In the genomic region with DNA sequence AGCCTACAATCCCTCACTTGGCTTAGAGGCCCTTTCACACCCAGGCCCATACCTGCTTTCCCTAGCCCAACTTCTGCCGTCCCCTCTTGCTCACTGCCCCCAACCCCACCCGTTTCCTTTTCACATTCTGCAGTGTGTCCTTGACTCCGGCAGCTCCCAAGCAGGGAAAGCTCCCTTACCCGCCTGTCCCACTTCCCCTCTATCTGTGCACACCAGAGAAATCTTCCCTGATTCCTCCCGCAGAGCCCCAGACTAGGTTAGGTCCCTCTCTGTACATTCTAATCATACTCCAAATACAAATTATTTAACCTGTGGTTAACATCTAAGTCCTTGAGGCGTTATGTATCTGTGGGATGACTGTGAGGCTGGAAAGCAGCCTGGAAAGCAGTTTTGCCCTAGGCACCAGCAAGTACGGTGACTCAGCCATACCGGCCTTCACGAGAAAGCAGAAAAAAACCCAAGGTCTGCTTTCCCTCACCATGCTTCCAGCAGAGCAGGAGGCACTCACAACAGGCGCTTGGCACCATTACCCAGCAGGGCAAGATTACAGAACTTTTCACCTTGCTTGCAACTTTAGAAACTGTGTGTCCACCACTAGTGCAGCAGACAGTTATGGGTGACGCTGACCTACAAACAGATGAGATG, we compare ENCODE assay signal across 8 cellular contexts. TPM values are rescaled to one million over a fixed set of nuclear protein-coding genes. Genes with fewer than 3 reads are reported as not detected.
DNase-seq lines count a peak whose midpoint lies in the region; ATAC-seq, FAIRE-seq and TF ChIP-seq lines count a peak whose summit lies in the region.
"Had no signal": no experiment of that assay in that cellular context is flagged by ENCODE, and none has a peak within 500 bp of the region (broad histone marks: within the 10 kb centered on the region; RNA-seq: fewer than 3 reads in every experiment).

No MANE protein-coding gene starts in this region.

- H3K4me3 ChIP-seq in gastroesophageal sphincter = no peak overlapping the region
- no peak overlapping the region for H3K4me3 ChIP-seq in HAP-1

- H3K27ac ChIP-seq in gastroesophageal sphincter = peak overlapping the region; percentile 35 to 84 (median 74)

- H3K9me3 ChIP-seq in gastroesophageal sphincter = no peaks in the 10 kb centered on the region
- H3K9me3 ChIP-seq in HAP-1 = no peaks in the 10 kb centered on the region

- DNase-seq in H54 (ENCODE audit: insufficient read length, low spot score) (peak; percentile 75), T1000 (lab: John Stamatoyannopoulos, UW) (peak; percentile 89), HAP-1 (ENCODE audit: low spot score in 2 of 2) (no peak)
- DNase-seq: NCI-H1436 had no signal

- no peaks in the 10 kb centered on the region for H3K9me3 Mint-ChIP-seq in stimulated activated memory B cell treated with anti-CD40 and anti-IgM and Interleukin-4, amounts not matched to agents 10 μg/mL and 1 μg/mL and 100 μg/mL, for 72 hours

- H3K27me3 Mint-ChIP-seq in stimulated activated memory B cell treated with anti-CD40 and anti-IgM and Interleukin-4, amounts not matched to agents 10 μg/mL and 1 μg/mL and 100 μg/mL, for 72 hours = no peaks in the 10 kb centered on the region

- H3K36me3 Mint-ChIP-seq in stimulated activated memory B cell treated with anti-CD40 and anti-IgM and Interleukin-4, amounts not matched to agents 10 μg/mL and 1 μg/mL and 100 μg/mL, for 72 hours = peaks cover 30% of the 10 kb centered on the region

- FAIRE-seq in H54 (lab: Jason Lieb, UNC) = peak; percentile 98

- TF ChIP-seq POLR2A in H54 (IDR thresholded peaks at IDR 0.05; ENCODE audit: low read depth, low read length) = no peak
- TF ChIP-seq POLR2A in gastroesophageal sphincter (IDR thresholded peaks at IDR 0.05) = no peak

- peaks cover 21 to 60% (median 21%) of the 10 kb centered on the region in 3 donors for H3K4me1 ChIP-seq in gastroesophageal sphincter
- H3K4me1 ChIP-seq in HAP-1 = peaks cover 8% of the 10 kb centered on the region

- 36 to 37% methylated on average over 3 to 11 of the region's 11 CpGs for WGBS in gastroesophageal sphincter (ENCODE audit: low coverage in 1 of 2), 2 donors

- peaks cover 78% of the 10 kb centered on the region for H3K4me1 Mint-ChIP-seq in stimulated activated memory B cell treated with anti-CD40 and anti-IgM and Interleukin-4, amounts not matched to agents 10 μg/mL and 1 μg/mL and 100 μg/mL, for 72 hours

- ATAC-seq in gastroesophageal sphincter (peak; percentile 83), GM19467 (IDR thresholded peaks at IDR 0.05; ENCODE audit: unreplicated experiment) (no peak), GM21528 (IDR thresholded peaks at IDR 0.05; ENCODE audit: low FRiP score, unreplicated experiment) (no peak)
- ATAC-seq in stimulated activated memory B cell treated with anti-CD40 and anti-IgM and Interleukin-4, amounts not matched to agents 10 μg/mL and 1 μg/mL and 100 μg/mL, for 72 hours = no peak

- H3K36me3 ChIP-seq in gastroesophageal sphincter = no peaks in the 10 kb centered on the region
- no peaks in the 10 kb centered on the region for H3K36me3 ChIP-seq in HAP-1 (replicated peaks)

- H3K27ac Mint-ChIP-seq in stimulated activated memory B cell treated with anti-CD40 and anti-IgM and Interleukin-4, amounts not matched to agents 10 μg/mL and 1 μg/mL and 100 μg/mL, for 72 hours = peak overlapping the region; percentile 72

- in situ Hi-C loops in HAP-1 (cut with MboI; ENCODE audit: low sequenced_read_pairs) = no loop called here

- no peak overlapping the region for H3K4me3 Mint-ChIP-seq in stimulated activated memory B cell treated with anti-CD40 and anti-IgM and Interleukin-4, amounts not matched to agents 10 μg/mL and 1 μg/mL and 100 μg/mL, for 72 hours

- no peak for TF ChIP-seq EP300 in gastroesophageal sphincter (IDR thresholded peaks at IDR 0.05)

- no peak for TF ChIP-seq CTCF in gastroesophageal sphincter (IDR thresholded peaks at IDR 0.05)

- H3K27me3 ChIP-seq in gastroesophageal sphincter (no peaks in the 10 kb centered on the region), HAP-1 (ENCODE audit: low read depth) (no peaks in the 10 kb centered on the region)

RNA-seq across cellular contexts. Expression of gene ELOVL5, which starts 22.3 kb away (rescaled TPM):
- total RNA-seq in gastroesophageal sphincter = 10 to 100 TPM; 51.5 to 94.6 (median 64.6) TPM

Comparison
In these comparisons a context has a peak if more than half of its experiments do, and no peak if none do; other contexts are left out.
1. DNase-seq: peak in H54 (single experiment) and T1000 (single experiment); none in HAP-1 (0 of 2).